Comparison of ENCODE assay signal across 36 cellular contexts in genomic region chr5:144896473-144896872, GRCh38.
"Had no signal": no experiment of that assay in that cellular context is flagged by ENCODE, and none has a peak within 500 bp of the region (broad histone marks: within the 10 kb centered on the region; RNA-seq: fewer than 3 reads in every experiment).

No MANE protein-coding gene starts in this region.

- H3K4me3 ChIP-seq: MG63 had no signal

- H3K9me3 ChIP-seq: MG63 had no signal

- DNase-seq: MG63, MM.1S, MV-4-11, NCI-H1048, NCI-H1092, NCI-H1092 treated with DMSO at 0.1 percent for 48 hours, NCI-H1105, NCI-H1105 treated with DMSO at 0.1 percent for 48 hours, NCI-H1417, NCI-H1417 treated with DMSO at 0.1 percent for 48 hours, NCI-H1436, NCI-H1436 treated with DMSO at 0.1 percent for 48 hours, NCI-H146, NCI-H1694, NCI-H1694 treated with DMSO at 0.1 percent for 48 hours, NCI-H187, NCI-H187 treated with DMSO at 0.1 percent for 48 hours, NCI-H1930, NCI-H2029, NCI-H2029 treated with DMSO at 0.1 percent for 48 hours, NCI-H2081, NCI-H2081 treated with DMSO at 0.1 percent for 48 hours, NCI-H2107, NCI-H2171, NCI-H2171 treated with DMSO at 0.1 percent for 48 hours, NCI-H2227 treated with DMSO at 0.1 percent for 48 hours, NCI-H226, NCI-H345, NCI-H446, NCI-H446 treated with DMSO at 0.1 percent for 48 hours, NCI-H510A, NCI-H510A treated with DMSO at 0.1 percent for 48 hours, NCI-H524, NCI-H524 treated with DMSO at 0.1 percent for 48 hours, NCI-H526, NCI-H526 treated with DMSO at 0.1 percent for 48 hours had no signal

- H3K36me3 ChIP-seq: MG63 had no signal
